ENCODE assay signal across 9 cellular contexts in genomic region chr13:112968380-112968909, GRCh38. TPM values are rescaled to one million over a fixed set of nuclear protein-coding genes. Genes with fewer than 3 reads are reported as not detected.
A peak's percentile ranks its signal among the peaks of the same experiment; 100 is the strongest.
DNase-seq lines count a peak whose midpoint lies in the region; ATAC-seq and TF ChIP-seq lines count a peak whose summit lies in the region.
"Had no signal": no experiment of that assay in that cellular context is flagged by ENCODE, and none has a peak within 500 bp of the region (broad histone marks: within the 10 kb centered on the region; RNA-seq: fewer than 3 reads in every experiment).

No MANE protein-coding gene starts in this region.

- H3K9me3 ChIP-seq in iPS-15b (ENCODE audit: control insufficient read depth, insufficient read depth, low read length) (peaks cover 6% of the 10 kb centered on the region), spleen (peaks cover 0 to 6% (median 0%) of the 10 kb centered on the region in 8 donors)
- H3K9me3 ChIP-seq: neutrophil had no signal

- peak overlapping the region; percentile 63 for H3K4me3 ChIP-seq in iPS-15b (ENCODE audit: low read depth, low read length)
- peak overlapping the region; percentile 32 to 81 (median 54) for H3K4me3 ChIP-seq in spleen

- H3K4me1 ChIP-seq in iPS-15b (ENCODE audit: control insufficient read depth, insufficient read depth, low read length) (no peaks in the 10 kb centered on the region), spleen (peaks cover 0 to 38% (median 24%) of the 10 kb centered on the region in 6 donors)

- DNase-seq in GM13977 (ENCODE audit: low spot score) = peak; percentile 74
- peak; percentile 66 for DNase-seq in NCI-H510A (lab: John Stamatoyannopoulos, UW)
- peak; percentile 37 for DNase-seq in activated effector memory CD4-positive, alpha-beta T cell treated with Interleukin-2 at 50 U/mL for 16 hours
- DNase-seq in spleen = peak; percentile 87
- DNase-seq in NCI-H446 (lab: John Stamatoyannopoulos, UW) = no peak

- intact Hi-C loops in spleen (cut with DNase I; ENCODE audit: low total_unique reads) = no loop called here

- H3K27me3 ChIP-seq in iPS-15b (ENCODE audit: control insufficient read depth, insufficient read depth, low read length) (peaks cover 7% of the 10 kb centered on the region), spleen (replicated peaks in 1 of 7) (peaks cover 0 to 62% (median 11%) of the 10 kb centered on the region in 7 donors)

- H3K36me3 ChIP-seq in iPS-15b (ENCODE audit: control insufficient read depth, insufficient read depth, low read length) = peaks cover 4% of the 10 kb centered on the region
- H3K36me3 ChIP-seq in spleen = no peaks in the 10 kb centered on the region
- H3K36me3 ChIP-seq: neutrophil had no signal

- no peak for ATAC-seq in GM21447 (IDR thresholded peaks at IDR 0.05; ENCODE audit: unreplicated experiment)
- no peak for ATAC-seq in HG03045 (IDR thresholded peaks at IDR 0.05; ENCODE audit: unreplicated experiment)

- no peak for TF ChIP-seq POLR2A in spleen (IDR thresholded peaks at IDR 0.05)

- H3K27ac ChIP-seq in spleen = peak overlapping the region in 7 of 8 donors; percentile 40 to 79 (median 74)
- H3K27ac ChIP-seq: neutrophil had no signal

- 2 to 12% (median 2%) methylated on average over 13 to 52 of the region's 52 CpGs for WGBS in spleen, 5 donors

- no peak overlapping the region for H3K9ac ChIP-seq in iPS-15b (ENCODE audit: low read depth, low read length)

- TF ChIP-seq CTCF in GM13977 (IDR thresholded peaks at IDR 0.05; ENCODE audit: extremely low read depth, insufficient read depth, missing control alignments) = peak; percentile 9
- TF ChIP-seq CTCF in spleen (IDR thresholded peaks at IDR 0.05 in 8 of 11, conservative IDR thresholded peaks at IDR 0.05 in 3 of 11) = peak in 4 of 11 experiments; percentile 4 to 30 (median 19)

- in situ Hi-C loops in GM13977 (cut with MboI; ENCODE audit: low pct_unique_long_range_greater_than_20kb, low sequenced_read_pairs, unreplicated experiment) = no loop called here

RNA-seq across cellular contexts. Expression of gene MCF2L, which starts 0.6 kb away (rescaled TPM):
- 10 to 100 TPM in 6 of 7 donors, 1 to 10 TPM in 1; 6.6 to 21.4 (median 16.5) TPM for total RNA-seq in spleen
- 1 to 10 TPM; 4.3 to 9.0 (median 4.7) TPM for polyA plus RNA-seq in spleen

Comparison
In these comparisons a context has a peak if more than half of its experiments do, and no peak if none do; other contexts are left out.
1. DNase-seq: peak in GM13977 (single experiment), NCI-H510A (single experiment), activated effector memory CD4-positive, alpha-beta T cell treated with Interleukin-2 at 50 U/mL for 16 hours (single experiment) and spleen (single experiment); none in NCI-H446 (0 of 2).